Comparison of ENCODE assay signal across 19 cellular contexts in genomic region chr12:67877697-67878096, GRCh38.
A peak's percentile ranks its signal among the peaks of the same experiment; 100 is the strongest.
DNase-seq lines count a peak whose midpoint lies in the region; ATAC-seq, FAIRE-seq and TF ChIP-seq lines count a peak whose summit lies in the region.
"Had no signal": no experiment of that assay in that cellular context is flagged by ENCODE, and none has a peak within 500 bp of the region (broad histone marks: within the 10 kb centered on the region; RNA-seq: fewer than 3 reads in every experiment).

No MANE protein-coding gene starts in this region.

- H3K4me3 ChIP-seq in cardiac muscle cell: no peak overlapping the region
- no peak overlapping the region for H3K4me3 ChIP-seq in H1 (ENCODE audit: extremely low read depth in 1 of 4, insufficient read depth in 2 of 4, low read depth in 3 of 4, low read length in 4 of 4)
- no peak overlapping the region for H3K4me3 ChIP-seq in smooth muscle cell
- no peak overlapping the region for H3K4me3 ChIP-seq in Karpas-422 (ENCODE audit: low read length)
- H3K4me3 ChIP-seq: A549, GM23338 had no signal

- peak overlapping the region; percentile 28 for H2BK120ac ChIP-seq in H1 (replicated peaks; ENCODE audit: low read depth, low read length)

- no peak for FAIRE-seq in H1 (lab: Jason Lieb, UNC)
- FAIRE-seq: A549, D721Med, HepG2 had no signal

- no peak overlapping the region for H3K18ac ChIP-seq in H1 (ENCODE audit: extremely low read depth, low read length)

- no peaks in the 10 kb centered on the region for H4K20me1 ChIP-seq in H1 (replicated peaks in 1 of 2; ENCODE audit: control insufficient read depth in 1 of 2, insufficient read depth in 2 of 2, low read length in 2 of 2)
- H4K20me1 ChIP-seq in smooth muscle cell (ENCODE audit: low read depth): no peaks in the 10 kb centered on the region
- H4K20me1 ChIP-seq in Karpas-422 (ENCODE audit: insufficient read depth, low read depth, low read length): no peaks in the 10 kb centered on the region

- no peak overlapping the region for H3K14ac ChIP-seq in H1 (ENCODE audit: insufficient read length)

- DNase-seq in cardiac muscle cell (ENCODE audit: low read depth in 1 of 2, low spot score in 1 of 2) (peak in 1 of 2 donors; percentile 51), Right ventricle myocardium inferior (ENCODE audit: missing footprints) (no peak), H1 (ENCODE audit: low read depth in 1 of 2, low spot score in 2 of 2) (no peak), smooth muscle cell (lab: John Stamatoyannopoulos, UW; ENCODE audit: unreplicated experiment) (no peak), posterior vena cava (ENCODE audit: low spot score) (no peak), Karpas-422 (no peak)
- no peak for DNase-seq in effector CD8-positive, alpha-beta T cell (lab: John Stamatoyannopoulos, UW)
- DNase-seq: AML-193; Caco-2; CD4-positive, alpha-beta T cell; GF-D8; H7 had no signal

- H4K91ac ChIP-seq in H1 (replicated peaks; ENCODE audit: insufficient read length, low read length): no peak overlapping the region

- no peaks in the 10 kb centered on the region for H3K9me2 ChIP-seq in Karpas-422 (replicated peaks; ENCODE audit: insufficient read depth, low read length)

- H3K79me2 ChIP-seq in H1 (ENCODE audit: control insufficient read depth in 1 of 2, insufficient read depth in 2 of 2, low read length in 2 of 2) (no peaks in the 10 kb centered on the region), smooth muscle cell (ENCODE audit: low read depth) (no peaks in the 10 kb centered on the region), Karpas-422 (ENCODE audit: low read length) (no peaks in the 10 kb centered on the region)

- intact Hi-C loops in Right ventricle myocardium inferior (cut with DNase I): no loop called here
- intact Hi-C loops in posterior vena cava (cut with DNase I): no loop called here

- no peaks in the 10 kb centered on the region for H3K79me1 ChIP-seq in H1 (ENCODE audit: low read depth, low read length)

- no peak overlapping the region for H2BK20ac ChIP-seq in H1 (ENCODE audit: low read length)

- H3K23ac ChIP-seq in H1 (ENCODE audit: insufficient read length): no peak overlapping the region

- H2BK15ac ChIP-seq in H1 (ENCODE audit: low read length): no peak overlapping the region

- H3K4me2 ChIP-seq in H1 (ENCODE audit: insufficient read depth in 1 of 2, low read depth in 2 of 2, low read length in 2 of 2) (no peak overlapping the region), smooth muscle cell (no peak overlapping the region), Karpas-422 (ENCODE audit: low read depth, low read length, poor library complexity, severe bottlenecking) (no peak overlapping the region)
- H3K4me2 ChIP-seq: A549 had no signal

- H3K36me3 ChIP-seq in cardiac muscle cell (no peaks in the 10 kb centered on the region), H1 (ENCODE audit: control insufficient read depth in 2 of 4, insufficient read depth in 4 of 4, low read length in 3 of 4) (no peaks in the 10 kb centered on the region), smooth muscle cell (ENCODE audit: low read depth) (no peaks in the 10 kb centered on the region), Karpas-422 (ENCODE audit: insufficient read depth, low read length) (no peaks in the 10 kb centered on the region)

- H3F3A ChIP-seq in smooth muscle cell (ENCODE audit: low read depth): no peaks in the 10 kb centered on the region

- H3K4me1 ChIP-seq in cardiac muscle cell (ENCODE audit: low read depth) (peaks cover 7% of the 10 kb centered on the region), H1 (replicated peaks in 1 of 4; ENCODE audit: control insufficient read depth in 3 of 4, insufficient read depth in 4 of 4, low read length in 3 of 4) (peaks cover 5 to 7% (median 6%) of the 10 kb centered on the region in 4 experiments; a peak in 6 of 7 replicates), smooth muscle cell (ENCODE audit: low read depth) (no peaks in the 10 kb centered on the region), Karpas-422 (ENCODE audit: low read length) (peaks cover 7% of the 10 kb centered on the region)
- H3K4me1 ChIP-seq: A549, Caco-2 had no signal

- no peak overlapping the region for H3K56ac ChIP-seq in H1 (replicated peaks; ENCODE audit: insufficient read length, low read depth, low read length)

- H3K9ac ChIP-seq in H1 (replicated peaks in 1 of 4; ENCODE audit: extremely low read depth in 1 of 4, low read depth in 3 of 4, low read length in 3 of 4): no peak overlapping the region
- no peak overlapping the region for H3K9ac ChIP-seq in smooth muscle cell (ENCODE audit: low read depth)
- no peak overlapping the region for H3K9ac ChIP-seq in Karpas-422 (ENCODE audit: low read length)

- ATAC-seq in Right ventricle myocardium inferior: no peak
- ATAC-seq: A549, HCT116, HepG2 had no signal

- 0 out of 2 replicates have a peak overlapping the region, but pooled peaks have one; percentile 44 for H2BK12ac ChIP-seq in H1 (ENCODE audit: low read depth, low read length)

- TF ChIP-seq EP300 in H1 (IDR thresholded peaks at IDR 0.05; ENCODE audit: borderline replicate concordance in 1 of 2, low read depth in 2 of 2, low read length in 2 of 2): no peak

- H3K27ac ChIP-seq in cardiac muscle cell: peak overlapping the region; percentile 3
- H3K27ac ChIP-seq in H1 (ENCODE audit: low read depth, low read length): no peak overlapping the region
- no peak overlapping the region for H3K27ac ChIP-seq in smooth muscle cell (ENCODE audit: low read depth)
- H3K27ac ChIP-seq in Karpas-422 (ENCODE audit: low read length): no peak overlapping the region
- H3K27ac ChIP-seq: 22Rv1, A549, C4-2B had no signal

- peak overlapping the region; percentile 27 for H3K4ac ChIP-seq in H1 (replicated peaks; ENCODE audit: insufficient read length, low read depth, low read length)

- no peak for TF ChIP-seq POLR2A in H1 (IDR thresholded peaks at IDR 0.05; ENCODE audit: control extremely low read depth in 1 of 2, low read depth in 2 of 2, low read length in 2 of 2)

- H4K8ac ChIP-seq in H1 (ENCODE audit: extremely low read depth, insufficient read depth, low read length): no peak overlapping the region

- POLR2A ChIA-PET in H1 (lab: Charles Lee; ENCODE audit: partially characterized antibody): no interaction called here

- H2AFZ ChIP-seq in H1 (ENCODE audit: low read length): no peak overlapping the region
- peak overlapping the region; percentile 2 for H2AFZ ChIP-seq in smooth muscle cell (ENCODE audit: low read depth)
- H2AFZ ChIP-seq in Karpas-422 (ENCODE audit: low read length): no peak overlapping the region
- H2AFZ ChIP-seq: GM23338 had no signal

- no peak for TF ChIP-seq RAD21 in H1 (IDR thresholded peaks at IDR 0.05 in 1 of 2, conservative IDR thresholded peaks at IDR 0.05 in 1 of 2; ENCODE audit: low read depth in 2 of 2, low read length in 2 of 2)

- TF ChIP-seq CTCF in cardiac muscle cell (IDR thresholded peaks at IDR 0.05; ENCODE audit: low read depth, low read length): no peak
- TF ChIP-seq CTCF in H1 (IDR thresholded peaks at IDR 0.05; ENCODE audit: control extremely low read depth in 1 of 3, insufficient read depth in 1 of 3, low read depth in 1 of 3, low read length in 3 of 3): no peak
- TF ChIP-seq CTCF in smooth muscle cell (IDR thresholded peaks at IDR 0.05; ENCODE audit: borderline replicate concordance, insufficient read depth, poor library complexity, severe bottlenecking): no peak

- H3K9me3 ChIP-seq in cardiac muscle cell (ENCODE audit: low read depth) (no peaks in the 10 kb centered on the region), H1 (ENCODE audit: insufficient read depth in 2 of 2, low read depth in 1 of 2, low read length in 1 of 2) (peaks cover 3% of the 10 kb centered on the region in 2 experiments; a peak in 1 of 4 replicates), smooth muscle cell (replicated peaks; ENCODE audit: low read depth) (no peaks in the 10 kb centered on the region), Karpas-422 (ENCODE audit: low read length) (no peaks in the 10 kb centered on the region)
- H3K9me3 ChIP-seq: A549, Caco-2 had no signal

- no peaks in the 10 kb centered on the region for H3K23me2 ChIP-seq in H1 (ENCODE audit: low read depth, low read length)

- H2AK5ac ChIP-seq in H1 (ENCODE audit: low read depth, low read length): no peak overlapping the region

- 96% methylated on average over 3 of the region's 3 CpGs; no CpG with 5 or more reads in 1 of the 2 experiments for WGBS in H1 (ENCODE audit: extremely low coverage in 1 of 2, insufficient coverage in 1 of 2, insufficient read length in 1 of 2, insufficient replicate concordance in 2 of 2, low coverage in 1 of 2, low lambda C conversion rate in 2 of 2, missing lambda C conversion rate in 1 of 2), 2 experiments
- 76% methylated on average over 3 of the region's 3 CpGs for WGBS in smooth muscle cell (ENCODE audit: low lambda C conversion rate)

- H2BK5ac ChIP-seq in H1 (ENCODE audit: low read depth, low read length): no peak overlapping the region

- CTCF ChIA-PET in H1 (lab: Charles Lee; ENCODE audit: partially characterized antibody): interaction anchor here (1.4 to 1.7 kb wide), 2 partner anchors 11 to 15 kb away, joined by 3 read pairs; no protein-coding TSS in a partner anchor

- no peak overlapping the region for H4K5ac ChIP-seq in H1 (ENCODE audit: insufficient read length, low read depth, low read length)

- no peaks in the 10 kb centered on the region for H3K27me3 ChIP-seq in cardiac muscle cell
- H3K27me3 ChIP-seq in H1 (replicated peaks in 1 of 4; ENCODE audit: control insufficient read depth in 3 of 4, extremely low read depth in 1 of 4, insufficient read depth in 3 of 4, low read length in 3 of 4): no peaks in the 10 kb centered on the region
- H3K27me3 ChIP-seq in smooth muscle cell (ENCODE audit: low read depth): no peaks in the 10 kb centered on the region
- H3K27me3 ChIP-seq in Karpas-422 (ENCODE audit: low read length): no peaks in the 10 kb centered on the region

TF ChIP-seq in H1, 55 proteins besides CTCF, POLR2A, EP300 and RAD21 (continues in another document):
- no peak for TF ChIP-seq TAF7 (optimal IDR thresholded peaks at IDR 0.05; ENCODE audit: borderline replicate concordance, low read depth, low read length)
- no peak for TF ChIP-seq ATF3 (IDR thresholded peaks at IDR 0.05; ENCODE audit: insufficient read depth, low read depth, low read length)
- no peak for TF ChIP-seq SIN3A (conservative IDR thresholded peaks at IDR 0.05 in 1 of 2, IDR thresholded peaks at IDR 0.05 in 1 of 2; ENCODE audit: low read depth in 1 of 2, low read length in 2 of 2)
- no peak for TF ChIP-seq BRCA1 (IDR thresholded peaks at IDR 0.05; ENCODE audit: low read depth, low read length)
- TF ChIP-seq EZH2 (IDR thresholded peaks at IDR 0.05; ENCODE audit: low read depth, low read length, severe bottlenecking): no peak
- TF ChIP-seq CBX8 (IDR thresholded peaks at IDR 0.05; ENCODE audit: borderline replicate concordance, low read depth, low read length): no peak
- TF ChIP-seq TCF12 (IDR thresholded peaks at IDR 0.05; ENCODE audit: low read depth, low read length): no peak
- no peak for TF ChIP-seq FOSL1 (IDR thresholded peaks at IDR 0.05; ENCODE audit: insufficient read depth, low read depth, low read length)
- no peak for TF ChIP-seq CHD2 (IDR thresholded peaks at IDR 0.05; ENCODE audit: low read length)
- no peak for TF ChIP-seq RFX5 (IDR thresholded peaks at IDR 0.05; ENCODE audit: borderline replicate concordance, low read depth, low read length)
